8 cellular contexts compared by ENCODE assay signal in the genomic region with DNA sequence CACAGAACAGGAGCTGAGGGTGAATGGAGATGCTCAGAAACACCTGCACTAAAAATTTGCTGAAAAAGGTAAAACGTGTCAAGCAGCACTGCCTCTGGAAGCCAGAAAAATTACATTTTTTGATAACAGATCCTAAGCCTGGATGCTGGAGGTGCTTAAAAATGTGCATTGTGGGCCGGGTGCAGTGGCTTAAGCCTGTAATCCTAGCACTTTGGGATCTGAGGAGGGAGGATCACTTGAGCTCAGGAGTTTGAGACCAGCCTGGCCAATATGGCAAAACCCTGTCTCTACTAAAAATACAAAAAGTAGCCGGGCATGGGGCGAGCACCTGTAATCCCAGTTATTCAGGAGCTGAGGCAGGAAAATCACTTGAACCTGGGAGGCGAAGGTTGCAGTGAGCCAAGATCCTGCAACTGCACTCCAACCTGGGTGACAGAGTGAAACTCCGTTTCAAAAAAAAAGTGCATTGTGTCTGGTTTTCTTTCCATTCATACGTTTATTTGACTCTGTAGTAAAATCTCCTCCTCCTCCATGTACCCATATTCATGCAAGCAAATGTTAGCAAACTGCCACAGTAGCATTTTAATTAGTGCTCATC. TPM values are rescaled to one million over a fixed set of nuclear protein-coding genes. Genes with fewer than 3 reads are reported as not detected.
A peak's percentile ranks its signal among the peaks of the same experiment; 100 is the strongest.
DNase-seq lines count a peak whose midpoint lies in the region; ATAC-seq, FAIRE-seq and TF ChIP-seq lines count a peak whose summit lies in the region.

No MANE protein-coding gene starts in this region.

- peak overlapping the region; percentile 77 for H3K9ac ChIP-seq in HepG2 (ENCODE audit: insufficient read depth, low read depth, low read length)

- peak overlapping the region; percentile 96 for H3K4me3 Mint-ChIP-seq in activated naive CD4-positive, alpha-beta T cell treated with anti-CD3 and anti-CD28 coated beads, Interleukin-2, amount 10 ng/mL, durations not matched to agents 7 days and 5 days
- peak overlapping the region; percentile 98 for H3K4me3 Mint-ChIP-seq in activated naive CD8-positive, alpha-beta T cell treated with anti-CD3 and anti-CD28 coated beads, Interleukin-2, amount 50 U/mL, for 24 hours

- no TSS peak for BruUV-seq in HepG2 (replicated peaks; lab: Mats Ljungman, UMichigan)

- no peaks in the 10 kb centered on the region for H3K9me3 Mint-ChIP-seq in activated naive CD4-positive, alpha-beta T cell treated with anti-CD3 and anti-CD28 coated beads, Interleukin-2, amount 10 ng/mL, durations not matched to agents 7 days and 5 days
- no peaks in the 10 kb centered on the region for H3K9me3 Mint-ChIP-seq in activated naive CD8-positive, alpha-beta T cell treated with anti-CD3 and anti-CD28 coated beads, Interleukin-2, amount 50 U/mL, for 24 hours

- peak overlapping the region; percentile 89 for H2AFZ ChIP-seq in HepG2 (ENCODE audit: low read length)

- in situ Hi-C loops in HepG2 (cut with HindIII; ENCODE audit: extremely low pct_ligation_motif_present, low pct_unique_long_range_greater_than_20kb): no loop called here

- no peaks in the 10 kb centered on the region for H4K20me1 ChIP-seq in HepG2 (ENCODE audit: insufficient read depth, low read length)

- no peak for DNase-seq in activated naive CD4-positive, alpha-beta T cell treated with anti-CD3 and anti-CD28 coated beads, Interleukin-2, amount 10 ng/mL, durations not matched to agents 7 days and 5 days
- no peak for DNase-seq in activated naive CD4-positive, alpha-beta T cell treated with Interleukin-2 at 50 U/mL for 16 hours
- DNase-seq in activated naive CD8-positive, alpha-beta T cell treated with anti-CD3 and anti-CD28 coated beads, Interleukin-2, amount 50 U/mL, for 24 hours: no peak
- DNase-seq in HepG2 (ENCODE audit: low spot score) (no peak), upper lobe of left lung (no peak), SHP77 (lab: John Stamatoyannopoulos, UW) (no peak)
- DNase-seq in activated CD4-positive, alpha-beta T cell treated with anti-CD3 and anti-CD28 coated beads for 4 hours: no peak
- DNase-seq in activated CD4-positive, alpha-beta T cell treated with anti-CD3 and anti-CD28 coated beads, Interleukin-2, amount 50 U/mL, for 4 hours: no peak

- peaks cover 55% of the 10 kb centered on the region for H3K4me1 ChIP-seq in HepG2 (ENCODE audit: insufficient read depth, low read length)
- H3K4me1 ChIP-seq in upper lobe of left lung: peaks cover 23 to 35% (median 28%) of the 10 kb centered on the region in 4 donors

- FAIRE-seq in HepG2 (lab: Jason Lieb, UNC): no peak

- POLR2A ChIA-PET in HepG2 (lab: Yijun Ruan, JAX): interaction anchor here (1.1 kb wide), 1 partner anchor 19 kb away, joined by 3 read pairs; the partner anchor contains the start of gene BTN2A2

- CTCF ChIA-PET in activated naive CD4-positive, alpha-beta T cell treated with anti-CD3 and anti-CD28 coated beads, Interleukin-2, amount 10 ng/mL, durations not matched to agents 7 days and 5 days (lab: Charles Lee): no interaction called here
- CTCF ChIA-PET in HepG2 (lab: Yijun Ruan, JAX; ENCODE audit: low intra/inter-chr PET ratio, low total read pairs): no interaction called here

- H3K4me2 ChIP-seq in HepG2 (ENCODE audit: low read depth, low read length): peak overlapping the region; percentile 89

- H3K79me2 ChIP-seq in HepG2 (ENCODE audit: insufficient read depth, low read length): peaks cover 2% of the 10 kb centered on the region

- TF ChIP-seq POLR2A in HepG2 (IDR thresholded peaks at IDR 0.05; ENCODE audit: insufficient read depth in 1 of 2, low read depth in 2 of 2, low read length in 2 of 2) (no peak), upper lobe of left lung (IDR thresholded peaks at IDR 0.05) (no peak)

- TF ChIP-seq RAD21 in HepG2 (CRISPR knock-in tag; IDR thresholded peaks at IDR 0.05): no peak

- H3K4me1 Mint-ChIP-seq in activated naive CD4-positive, alpha-beta T cell treated with anti-CD3 and anti-CD28 coated beads, Interleukin-2, amount 10 ng/mL, durations not matched to agents 7 days and 5 days: peaks cover 43% of the 10 kb centered on the region
- H3K4me1 Mint-ChIP-seq in activated naive CD8-positive, alpha-beta T cell treated with anti-CD3 and anti-CD28 coated beads, Interleukin-2, amount 50 U/mL, for 24 hours: peaks cover 44% of the 10 kb centered on the region

- H3K27ac ChIP-seq in HepG2 (ENCODE audit: extremely low read length, insufficient read depth, low read length): peak overlapping the region; percentile 75
- H3K27ac ChIP-seq in upper lobe of left lung: peak overlapping the region; percentile 85 to 94 (median 90)

- H3K9me3 ChIP-seq in HepG2 (ENCODE audit: low read length) (no peaks in the 10 kb centered on the region), upper lobe of left lung (no peaks in the 10 kb centered on the region)

- whole genome bisulfite sequencing in HepG2 (ENCODE audit: low lambda C conversion rate): 3% methylated on average over 7 of the region's 7 CpGs
- WGBS in upper lobe of left lung, 2 donors: 43% methylated on average over 7 of the region's 7 CpGs

- peak overlapping the region; percentile 63 to 78 (median 75) for H3K4me3 ChIP-seq in HepG2 (replicated peaks in 1 of 3; ENCODE audit: insufficient read depth in 1 of 3, low read depth in 2 of 3, low read length in 3 of 3)
- H3K4me3 ChIP-seq in upper lobe of left lung: peak overlapping the region in 3 of 4 donors; percentile 55 to 73 (median 65)

- no peak for ATAC-seq in activated naive CD8-positive, alpha-beta T cell treated with anti-CD3 and anti-CD28 coated beads, Interleukin-2, amount 50 U/mL, for 24 hours
- ATAC-seq in HepG2 (peak; percentile 31), upper lobe of left lung (ENCODE audit: low FRiP score in 2 of 2) (peak in 1 of 2 donors; percentile 3)

- intact Hi-C loops in HepG2 (cut with micrococcal nuclease; ENCODE audit: unreplicated experiment): loop anchor here (5.0 kb wide), 1 partner anchor 56 kb away; the partner anchor contains the start of gene BTN2A1

- H3K27me3 Mint-ChIP-seq in activated naive CD4-positive, alpha-beta T cell treated with anti-CD3 and anti-CD28 coated beads, Interleukin-2, amount 10 ng/mL, durations not matched to agents 7 days and 5 days: no peaks in the 10 kb centered on the region
- no peaks in the 10 kb centered on the region for H3K27me3 Mint-ChIP-seq in activated naive CD8-positive, alpha-beta T cell treated with anti-CD3 and anti-CD28 coated beads, Interleukin-2, amount 50 U/mL, for 24 hours

- TF ChIP-seq CTCF in HepG2 (CRISPR knock-in tag; IDR thresholded peaks at IDR 0.05) (no peak), upper lobe of left lung (IDR thresholded peaks at IDR 0.05) (no peak)

- TF ChIP-seq EP300 in HepG2 (IDR thresholded peaks at IDR 0.05; ENCODE audit: low read depth in 2 of 2, low read length in 2 of 2) (no peak), HepG2 (CRISPR knock-in tag; IDR thresholded peaks at IDR 0.05; ENCODE audit: borderline replicate concordance) (no peak), upper lobe of left lung (IDR thresholded peaks at IDR 0.05) (no peak)

- no peaks in the 10 kb centered on the region for H3K27me3 ChIP-seq in HepG2 (ENCODE audit: control insufficient read depth in 1 of 2, insufficient read depth in 2 of 2, low read length in 2 of 2)
- H3K27me3 ChIP-seq in upper lobe of left lung: no peaks in the 10 kb centered on the region

- no peaks in the 10 kb centered on the region for H3K36me3 ChIP-seq in HepG2 (replicated peaks in 1 of 2; ENCODE audit: control insufficient read depth in 1 of 2, insufficient read depth in 2 of 2, low read length in 2 of 2)
- peaks cover 0 to 9% (median 4%) of the 10 kb centered on the region in 4 donors for H3K36me3 ChIP-seq in upper lobe of left lung

- H3K36me3 Mint-ChIP-seq in activated naive CD4-positive, alpha-beta T cell treated with anti-CD3 and anti-CD28 coated beads, Interleukin-2, amount 10 ng/mL, durations not matched to agents 7 days and 5 days: peaks cover 23% of the 10 kb centered on the region
- H3K36me3 Mint-ChIP-seq in activated naive CD8-positive, alpha-beta T cell treated with anti-CD3 and anti-CD28 coated beads, Interleukin-2, amount 50 U/mL, for 24 hours (ENCODE audit: low read depth): peaks cover 12% of the 10 kb centered on the region

- peak overlapping the region; percentile 94 for H3K27ac Mint-ChIP-seq in activated naive CD4-positive, alpha-beta T cell treated with anti-CD3 and anti-CD28 coated beads, Interleukin-2, amount 10 ng/mL, durations not matched to agents 7 days and 5 days
- H3K27ac Mint-ChIP-seq in activated naive CD8-positive, alpha-beta T cell treated with anti-CD3 and anti-CD28 coated beads, Interleukin-2, amount 50 U/mL, for 24 hours: peak overlapping the region; percentile 97

RNA-seq across cellular contexts. Expression of gene BTN3A1, which starts 0.6 kb away (rescaled TPM):
- total RNA-seq in HepG2 (2016; rRNA removed; fragmentation: Illumina TruSeq; extraction: Trizol) (8.1 and 13.3 TPM in 2 replicates), upper lobe of left lung (10 to 100 TPM; 24.9 to 55.8 (median 34.6) TPM)
- total RNA-seq in HepG2 (2016; cell fraction: cytosol; rRNA removed; fragmentation: Illumina TruSeq; extraction: Trizol; ENCODE audit: low read depth): 3.0 and 3.2 TPM in 2 replicates
- total RNA-seq in HepG2 (2016; cell fraction: insoluble cytoplasmic fraction; rRNA removed; fragmentation: Illumina TruSeq; extraction: Trizol): 8.0 and 11.8 TPM in 2 replicates
- 7.8 and 8.0 TPM in 2 replicates for total RNA-seq in HepG2 (2016; cell fraction: membrane; rRNA removed; fragmentation: Illumina TruSeq; extraction: Trizol)
- total RNA-seq in HepG2 (2016; cell fraction: nucleus; rRNA removed; fragmentation: Illumina TruSeq; extraction: Trizol): 15.9 and 17.1 TPM in 2 replicates
- 14.0 and 17.0 TPM in 2 replicates for polyA plus RNA-seq in HepG2 (2011; rRNA removed)
- polyA plus RNA-seq in HepG2 (2011; cell fraction: cytosol; rRNA removed): 6.9 and 9.3 TPM in 2 replicates
- polyA plus RNA-seq in HepG2 (2011; cell fraction: nucleus; rRNA removed): 29.0 and 46.1 TPM in 2 replicates
- 9.4 and 11.5 TPM in 2 replicates for polyA plus RNA-seq in HepG2 (2012)
- polyA plus RNA-seq in HepG2 (2016; cell fraction: cytosol; fragmentation: Illumina TruSeq; extraction: Trizol; ENCODE audit: low read depth): 0.54 and 0.75 TPM in 2 replicates
- polyA plus RNA-seq in HepG2 (2016; cell fraction: insoluble cytoplasmic fraction; fragmentation: Illumina TruSeq; extraction: Trizol; ENCODE audit: low read depth): 4.6 and 4.8 TPM in 2 replicates
- polyA plus RNA-seq in HepG2 (2016; cell fraction: membrane; fragmentation: Illumina TruSeq; extraction: Trizol; ENCODE audit: low read depth): 2.4 and 2.5 TPM in 2 replicates
- polyA plus RNA-seq in HepG2 (2016; cell fraction: nucleus; fragmentation: Illumina TruSeq; extraction: Trizol; ENCODE audit: insufficient read depth, low read depth): 27.2 and 30.6 TPM in 2 replicates
- polyA minus RNA-seq in HepG2 (2011; rRNA and poly(A)+ RNA removed; ENCODE audit: low replicate concordance): 46.1 and 68.9 TPM in 2 replicates
- polyA minus RNA-seq in HepG2 (2011; cell fraction: cytosol; rRNA and poly(A)+ RNA removed): 8.0 and 8.9 TPM in 2 replicates
- 17.8 and 27.4 TPM in 2 replicates for polyA minus RNA-seq in HepG2 (2011; cell fraction: nucleus; rRNA and poly(A)+ RNA removed)

RNA-seq across cellular contexts. Expression of gene BTN2A2, which starts 18.6 kb away (rescaled TPM):
- 6.0 and 12.2 TPM in 2 replicates for total RNA-seq in HepG2 (2016; rRNA removed; fragmentation: Illumina TruSeq; extraction: Trizol)
- 2.6 and 2.7 TPM in 2 replicates for total RNA-seq in HepG2 (2016; cell fraction: cytosol; rRNA removed; fragmentation: Illumina TruSeq; extraction: Trizol; ENCODE audit: low read depth)
- total RNA-seq in HepG2 (2016; cell fraction: insoluble cytoplasmic fraction; rRNA removed; fragmentation: Illumina TruSeq; extraction: Trizol): 5.9 and 11.3 TPM in 2 replicates
- 3.3 and 3.6 TPM in 2 replicates for total RNA-seq in HepG2 (2016; cell fraction: membrane; rRNA removed; fragmentation: Illumina TruSeq; extraction: Trizol)
- 18.5 and 19.7 TPM in 2 replicates for total RNA-seq in HepG2 (2016; cell fraction: nucleus; rRNA removed; fragmentation: Illumina TruSeq; extraction: Trizol)
- 10.8 and 15.4 TPM in 2 replicates for polyA plus RNA-seq in HepG2 (2011; rRNA removed)
- 8.1 and 9.6 TPM in 2 replicates for polyA plus RNA-seq in HepG2 (2011; cell fraction: cytosol; rRNA removed)
- 24.5 and 30.2 TPM in 2 replicates for polyA plus RNA-seq in HepG2 (2011; cell fraction: nucleus; rRNA removed)
- 8.5 and 8.6 TPM in 2 replicates for polyA plus RNA-seq in HepG2 (2012)
- polyA plus RNA-seq in HepG2 (2016; cell fraction: cytosol; fragmentation: Illumina TruSeq; extraction: Trizol; ENCODE audit: low read depth): 0.77 and 0.96 TPM in 2 replicates
- 4.7 and 5.5 TPM in 2 replicates for polyA plus RNA-seq in HepG2 (2016; cell fraction: insoluble cytoplasmic fraction; fragmentation: Illumina TruSeq; extraction: Trizol; ENCODE audit: low read depth)
- 1.7 and 2.0 TPM in 2 replicates for polyA plus RNA-seq in HepG2 (2016; cell fraction: membrane; fragmentation: Illumina TruSeq; extraction: Trizol; ENCODE audit: low read depth)
- polyA plus RNA-seq in HepG2 (2016; cell fraction: nucleus; fragmentation: Illumina TruSeq; extraction: Trizol; ENCODE audit: insufficient read depth, low read depth): 17.6 and 22.8 TPM in 2 replicates
- polyA minus RNA-seq in HepG2 (2011; rRNA and poly(A)+ RNA removed; ENCODE audit: low replicate concordance): 2.5 and 22.6 TPM in 2 replicates
- polyA minus RNA-seq in HepG2 (2011; cell fraction: cytosol; rRNA and poly(A)+ RNA removed): 6.1 and 6.4 TPM in 2 replicates
- polyA minus RNA-seq in HepG2 (2011; cell fraction: nucleus; rRNA and poly(A)+ RNA removed): 29.2 and 34.7 TPM in 2 replicates
- total RNA-seq in upper lobe of left lung: 10 to 100 TPM; 12.2 to 59.7 (median 26.3) TPM

RNA-seq across cellular contexts. Expression of gene BTN3A2, which starts 36.5 kb away (rescaled TPM):
- 18.9 and 21.3 TPM in 2 replicates for total RNA-seq in HepG2 (2016; rRNA removed; fragmentation: Illumina TruSeq; extraction: Trizol)
- total RNA-seq in HepG2 (2016; cell fraction: cytosol; rRNA removed; fragmentation: Illumina TruSeq; extraction: Trizol; ENCODE audit: low read depth): 3.4 and 4.3 TPM in 2 replicates
- total RNA-seq in HepG2 (2016; cell fraction: insoluble cytoplasmic fraction; rRNA removed; fragmentation: Illumina TruSeq; extraction: Trizol): 17.8 and 20.4 TPM in 2 replicates
- 13.3 and 13.9 TPM in 2 replicates for total RNA-seq in HepG2 (2016; cell fraction: membrane; rRNA removed; fragmentation: Illumina TruSeq; extraction: Trizol)
- 16.6 and 20.6 TPM in 2 replicates for total RNA-seq in HepG2 (2016; cell fraction: nucleus; rRNA removed; fragmentation: Illumina TruSeq; extraction: Trizol)
- 36.2 and 36.3 TPM in 2 replicates for polyA plus RNA-seq in HepG2 (2011; rRNA removed)
- 28.2 and 31.2 TPM in 2 replicates for polyA plus RNA-seq in HepG2 (2011; cell fraction: cytosol; rRNA removed)
- 36.5 and 54.5 TPM in 2 replicates for polyA plus RNA-seq in HepG2 (2011; cell fraction: nucleus; rRNA removed)
- polyA plus RNA-seq in HepG2 (2012): 22.7 and 24.1 TPM in 2 replicates
- polyA plus RNA-seq in HepG2 (2016; cell fraction: cytosol; fragmentation: Illumina TruSeq; extraction: Trizol; ENCODE audit: low read depth): 3.2 and 3.3 TPM in 2 replicates
- 14.2 and 14.4 TPM in 2 replicates for polyA plus RNA-seq in HepG2 (2016; cell fraction: insoluble cytoplasmic fraction; fragmentation: Illumina TruSeq; extraction: Trizol; ENCODE audit: low read depth)
- 8.3 and 9.3 TPM in 2 replicates for polyA plus RNA-seq in HepG2 (2016; cell fraction: membrane; fragmentation: Illumina TruSeq; extraction: Trizol; ENCODE audit: low read depth)
- polyA plus RNA-seq in HepG2 (2016; cell fraction: nucleus; fragmentation: Illumina TruSeq; extraction: Trizol; ENCODE audit: insufficient read depth, low read depth): 33.8 and 37.9 TPM in 2 replicates
- polyA minus RNA-seq in HepG2 (2011; rRNA and poly(A)+ RNA removed; ENCODE audit: low replicate concordance): 35.9 and 51.8 TPM in 2 replicates
- 12.0 and 17.2 TPM in 2 replicates for polyA minus RNA-seq in HepG2 (2011; cell fraction: cytosol; rRNA and poly(A)+ RNA removed)
- polyA minus RNA-seq in HepG2 (2011; cell fraction: nucleus; rRNA and poly(A)+ RNA removed): 21.9 and 35.8 TPM in 2 replicates
- total RNA-seq in upper lobe of left lung: 10 to 100 TPM; 30.1 to 71.2 (median 54.2) TPM

RNA-seq across cellular contexts. Expression of gene BTN3A3, which starts 38.8 kb away (rescaled TPM):
- total RNA-seq in HepG2 (2016; rRNA removed; fragmentation: Illumina TruSeq; extraction: Trizol): 2.9 and 4.3 TPM in 2 replicates
- 1.1 and 1.8 TPM in 2 replicates for total RNA-seq in HepG2 (2016; cell fraction: cytosol; rRNA removed; fragmentation: Illumina TruSeq; extraction: Trizol; ENCODE audit: low read depth)
- 4.0 and 5.3 TPM in 2 replicates for total RNA-seq in HepG2 (2016; cell fraction: insoluble cytoplasmic fraction; rRNA removed; fragmentation: Illumina TruSeq; extraction: Trizol)
- 1.1 and 2.7 TPM in 2 replicates for total RNA-seq in HepG2 (2016; cell fraction: membrane; rRNA removed; fragmentation: Illumina TruSeq; extraction: Trizol)
- 10.3 and 12.7 TPM in 2 replicates for total RNA-seq in HepG2 (2016; cell fraction: nucleus; rRNA removed; fragmentation: Illumina TruSeq; extraction: Trizol)
- polyA plus RNA-seq in HepG2 (2011; rRNA removed): 5.0 and 6.3 TPM in 2 replicates
- 2.3 and 3.7 TPM in 2 replicates for polyA plus RNA-seq in HepG2 (2011; cell fraction: cytosol; rRNA removed)
- 12.9 and 22.9 TPM in 2 replicates for polyA plus RNA-seq in HepG2 (2011; cell fraction: nucleus; rRNA removed)
- polyA plus RNA-seq in HepG2 (2012): 3.7 and 5.2 TPM in 2 replicates
- polyA plus RNA-seq in HepG2 (2016; cell fraction: cytosol; fragmentation: Illumina TruSeq; extraction: Trizol; ENCODE audit: low read depth): 0.26 and 0.36 TPM in 2 replicates
- 1.9 and 2.2 TPM in 2 replicates for polyA plus RNA-seq in HepG2 (2016; cell fraction: insoluble cytoplasmic fraction; fragmentation: Illumina TruSeq; extraction: Trizol; ENCODE audit: low read depth)
- polyA plus RNA-seq in HepG2 (2016; cell fraction: membrane; fragmentation: Illumina TruSeq; extraction: Trizol; ENCODE audit: low read depth): 0.65 and 0.73 TPM in 2 replicates
- 13.4 and 14.1 TPM in 2 replicates for polyA plus RNA-seq in HepG2 (2016; cell fraction: nucleus; fragmentation: Illumina TruSeq; extraction: Trizol; ENCODE audit: insufficient read depth, low read depth)
- polyA minus RNA-seq in HepG2 (2011; rRNA and poly(A)+ RNA removed; ENCODE audit: low replicate concordance): 8.0 and 29.3 TPM in 2 replicates
- 1.1 and 1.4 TPM in 2 replicates for polyA minus RNA-seq in HepG2 (2011; cell fraction: cytosol; rRNA and poly(A)+ RNA removed)
- 10.0 and 27.5 TPM in 2 replicates for polyA minus RNA-seq in HepG2 (2011; cell fraction: nucleus; rRNA and poly(A)+ RNA removed)
- 10 to 100 TPM; 18.7 to 51.3 (median 38.0) TPM for total RNA-seq in upper lobe of left lung

RNA-seq across cellular contexts. Expression of gene BTN2A1, which starts 56.3 kb away (rescaled TPM):
- total RNA-seq in HepG2 (2016; rRNA removed; fragmentation: Illumina TruSeq; extraction: Trizol) (9.1 and 16.4 TPM in 2 replicates), upper lobe of left lung (10 to 100 TPM; 17.2 to 34.6 (median 21.2) TPM)
- total RNA-seq in HepG2 (2016; cell fraction: cytosol; rRNA removed; fragmentation: Illumina TruSeq; extraction: Trizol; ENCODE audit: low read depth): 2.8 and 3.8 TPM in 2 replicates
- 9.2 and 15.3 TPM in 2 replicates for total RNA-seq in HepG2 (2016; cell fraction: insoluble cytoplasmic fraction; rRNA removed; fragmentation: Illumina TruSeq; extraction: Trizol)
- 5.5 and 6.0 TPM in 2 replicates for total RNA-seq in HepG2 (2016; cell fraction: membrane; rRNA removed; fragmentation: Illumina TruSeq; extraction: Trizol)
- total RNA-seq in HepG2 (2016; cell fraction: nucleus; rRNA removed; fragmentation: Illumina TruSeq; extraction: Trizol): 18.6 and 21.3 TPM in 2 replicates
- polyA plus RNA-seq in HepG2 (2011; rRNA removed): 30.4 and 35.0 TPM in 2 replicates
- 23.7 and 28.2 TPM in 2 replicates for polyA plus RNA-seq in HepG2 (2011; cell fraction: cytosol; rRNA removed)
- 33.3 and 38.3 TPM in 2 replicates for polyA plus RNA-seq in HepG2 (2011; cell fraction: nucleus; rRNA removed)
- polyA plus RNA-seq in HepG2 (2012): 18.7 and 23.0 TPM in 2 replicates
- 2.6 and 3.2 TPM in 2 replicates for polyA plus RNA-seq in HepG2 (2016; cell fraction: cytosol; fragmentation: Illumina TruSeq; extraction: Trizol; ENCODE audit: low read depth)
- polyA plus RNA-seq in HepG2 (2016; cell fraction: insoluble cytoplasmic fraction; fragmentation: Illumina TruSeq; extraction: Trizol; ENCODE audit: low read depth): 11.1 TPM in 2 replicates
- 3.3 and 3.5 TPM in 2 replicates for polyA plus RNA-seq in HepG2 (2016; cell fraction: membrane; fragmentation: Illumina TruSeq; extraction: Trizol; ENCODE audit: low read depth)
- polyA plus RNA-seq in HepG2 (2016; cell fraction: nucleus; fragmentation: Illumina TruSeq; extraction: Trizol; ENCODE audit: insufficient read depth, low read depth): 49.0 and 49.2 TPM in 2 replicates
- 23.9 and 31.6 TPM in 2 replicates for polyA minus RNA-seq in HepG2 (2011; rRNA and poly(A)+ RNA removed; ENCODE audit: low replicate concordance)
- polyA minus RNA-seq in HepG2 (2011; cell fraction: cytosol; rRNA and poly(A)+ RNA removed): 10.4 and 12.6 TPM in 2 replicates
- polyA minus RNA-seq in HepG2 (2011; cell fraction: nucleus; rRNA and poly(A)+ RNA removed): 25.0 and 37.0 TPM in 2 replicates
